In genomic region chr15:50181206-50181982, GRCh38 we compare ENCODE assay signal across 1 cellular context.
A peak's percentile ranks its signal among the peaks of the same experiment; 100 is the strongest.
TF ChIP-seq lines count a peak whose summit lies in the region.

No MANE protein-coding gene starts in this region.

TF ChIP-seq in HepG2, 621 proteins besides CTCF, POLR2A, EP300 and RAD21:
- no peak for TF ChIP-seq ZNF296 (CRISPR knock-in tag; conservative IDR thresholded peaks at IDR 0.05)
- TF ChIP-seq, protein P1, sequence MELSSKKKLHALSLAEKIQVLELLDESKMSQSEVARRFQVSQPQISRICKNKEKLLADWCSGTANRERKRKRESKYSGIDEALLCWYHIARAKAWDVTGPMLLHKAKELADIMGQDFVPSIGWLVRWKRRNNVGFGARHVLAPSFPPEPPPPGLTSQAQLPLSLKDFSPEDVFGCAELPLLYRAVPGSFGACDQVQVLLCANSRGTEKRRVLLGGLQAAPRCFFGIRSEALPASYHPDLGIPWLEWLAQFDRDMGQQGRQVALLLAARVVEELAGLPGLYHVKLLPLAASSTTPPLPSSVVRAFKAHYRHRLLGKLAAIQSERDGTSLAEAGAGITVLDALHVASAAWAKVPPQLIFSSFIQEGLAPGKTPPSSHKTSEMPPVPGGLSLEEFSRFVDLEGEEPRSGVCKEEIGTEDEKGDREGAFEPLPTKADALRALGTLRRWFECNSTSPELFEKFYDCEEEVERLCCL (CRISPR knock-in tag; IDR thresholded peaks at IDR 0.05; ENCODE audit: borderline replicate concordance): 0 out of 2 replicates have a peak, but pooled peaks have one; percentile 42
- TF ChIP-seq PAF1 (CRISPR knock-in tag; IDR thresholded peaks at IDR 0.05): no peak
- TF ChIP-seq, protein P2, sequence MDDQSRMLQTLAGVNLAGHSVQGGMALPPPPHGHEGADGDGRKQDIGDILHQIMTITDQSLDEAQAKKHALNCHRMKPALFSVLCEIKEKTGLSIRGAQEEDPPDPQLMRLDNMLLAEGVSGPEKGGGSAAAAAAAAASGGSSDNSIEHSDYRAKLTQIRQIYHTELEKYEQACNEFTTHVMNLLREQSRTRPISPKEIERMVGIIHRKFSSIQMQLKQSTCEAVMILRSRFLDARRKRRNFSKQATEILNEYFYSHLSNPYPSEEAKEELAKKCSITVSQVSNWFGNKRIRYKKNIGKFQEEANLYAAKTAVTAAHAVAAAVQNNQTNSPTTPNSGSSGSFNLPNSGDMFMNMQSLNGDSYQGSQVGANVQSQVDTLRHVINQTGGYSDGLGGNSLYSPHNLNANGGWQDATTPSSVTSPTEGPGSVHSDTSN (CRISPR knock-in tag; IDR thresholded peaks at IDR 0.05; ENCODE audit: borderline replicate concordance): peak; percentile 61; the same call in 1 of the 2 replicates
- TF ChIP-seq ZMYM4 (CRISPR knock-in tag; IDR thresholded peaks at IDR 0.05): 0 out of 2 replicates have a peak, but pooled peaks have one; percentile 4
TF ChIP-seq in HepG2: peak in this region for 3.
